ENCODE assay signal across 9 cellular contexts in the genomic region with DNA sequence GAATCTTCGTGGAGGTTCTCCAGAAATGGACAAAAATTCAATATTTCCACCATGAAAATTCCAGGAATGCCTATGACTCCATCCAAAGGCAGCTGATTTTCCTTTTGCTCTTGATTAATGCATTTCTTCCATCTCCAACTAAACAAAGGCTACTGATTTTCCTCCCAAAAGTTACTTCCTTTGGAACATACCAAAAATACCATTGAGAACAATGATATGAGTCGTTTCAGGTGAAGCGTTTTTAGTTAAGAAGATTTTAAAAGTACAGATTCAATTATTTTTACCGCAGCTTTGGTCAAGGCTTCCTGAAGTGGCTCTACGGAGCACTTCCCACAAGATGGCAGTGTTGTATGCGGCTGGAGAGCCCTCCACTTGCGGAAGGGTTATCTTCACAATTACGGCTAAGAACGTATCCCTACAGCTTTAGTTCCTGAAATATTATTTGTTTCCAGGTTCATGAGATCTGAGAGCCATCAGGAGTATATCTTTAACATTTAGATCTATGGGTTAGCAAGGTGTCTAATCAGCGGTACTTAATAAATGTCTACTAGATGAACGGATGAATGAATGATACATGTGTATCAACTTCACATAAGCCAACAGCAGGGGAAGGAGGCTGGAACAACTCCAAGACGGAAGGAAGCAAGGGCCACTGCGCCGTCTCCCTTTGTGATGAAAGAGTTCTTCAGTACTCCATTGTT. TPM values are rescaled to one million over a fixed set of nuclear protein-coding genes. Genes with fewer than 3 reads are reported as not detected.
DNase-seq lines count a peak whose midpoint lies in the region; ATAC-seq and TF ChIP-seq lines count a peak whose summit lies in the region.
"Had no signal": no experiment of that assay in that cellular context is flagged by ENCODE, and none has a peak within 500 bp of the region (broad histone marks: within the 10 kb centered on the region; RNA-seq: fewer than 3 reads in every experiment).

No MANE protein-coding gene starts in this region.

- no peaks in the 10 kb centered on the region for H3K36me3 ChIP-seq in endodermal cell (ENCODE audit: control insufficient read depth, insufficient read depth, low read length)

- ATAC-seq in activated CD4-positive, alpha-beta T cell treated with anti-CD3 and anti-CD28 coated beads for 36 hours, result no peak
- peak; percentile 67 for ATAC-seq in memory B cell (ENCODE audit: low read depth)
- ATAC-seq in GM21717 (IDR thresholded peaks at IDR 0.05; ENCODE audit: unreplicated experiment), result no peak

- POLR2A ChIA-PET in activated CD4-positive, alpha-beta T cell treated with anti-CD3 and anti-CD28 coated beads for 36 hours (lab: Charles Lee), result no interaction called here

- no peaks in the 10 kb centered on the region for H3K9me3 Mint-ChIP-seq in activated CD4-positive, alpha-beta T cell treated with anti-CD3 and anti-CD28 coated beads for 36 hours (ENCODE audit: low read depth)
- H3K9me3 Mint-ChIP-seq in endodermal cell, result no peaks in the 10 kb centered on the region
- no peaks in the 10 kb centered on the region for H3K9me3 Mint-ChIP-seq in memory B cell
- H3K9me3 Mint-ChIP-seq: stimulated activated naive CD8-positive, alpha-beta T cell treated with anti-CD3 and anti-CD28 coated beads, Interleukin-15, Interleukin-2, amounts not matched to agents 100 ng/mL and 50 ng/mL, for 24 hours had no signal

- H3K4me3 Mint-ChIP-seq in activated CD4-positive, alpha-beta T cell treated with anti-CD3 and anti-CD28 coated beads for 36 hours, result no peak overlapping the region
- H3K4me3 Mint-ChIP-seq in endodermal cell, result no peak overlapping the region
- peak overlapping the region; percentile 21 for H3K4me3 Mint-ChIP-seq in memory B cell
- H3K4me3 Mint-ChIP-seq: stimulated activated naive CD8-positive, alpha-beta T cell treated with anti-CD3 and anti-CD28 coated beads, Interleukin-15, Interleukin-2, amounts not matched to agents 100 ng/mL and 50 ng/mL, for 24 hours had no signal

- no peak overlapping the region for H3K27ac ChIP-seq in endodermal cell (ENCODE audit: low read depth, low read length)

- no peaks in the 10 kb centered on the region for H3K9me3 ChIP-seq in endodermal cell (ENCODE audit: control insufficient read depth, low read length)

- H3K4me1 Mint-ChIP-seq in activated CD4-positive, alpha-beta T cell treated with anti-CD3 and anti-CD28 coated beads for 36 hours, result peaks cover 2% of the 10 kb centered on the region
- H3K4me1 Mint-ChIP-seq in endodermal cell (peaks cover 15% of the 10 kb centered on the region), memory B cell (peaks cover 10% of the 10 kb centered on the region)

- H3K27me3 ChIP-seq in endodermal cell (ENCODE audit: control insufficient read depth, insufficient read depth, low read length, poor library complexity, severe bottlenecking), result no peaks in the 10 kb centered on the region

- H3K9ac ChIP-seq in endodermal cell (ENCODE audit: extremely low read depth, low read length, poor library complexity, severe bottlenecking), result no peak overlapping the region

- H3K4me1 ChIP-seq in endodermal cell (ENCODE audit: control insufficient read depth, insufficient read depth, low read length), result no peaks in the 10 kb centered on the region

- TF ChIP-seq CTCF in GM12872 (IDR thresholded peaks at IDR 0.05; ENCODE audit: insufficient read depth, low read depth, low read length) (peak; percentile 76), endodermal cell (conservative IDR thresholded peaks at IDR 0.05) (peak; percentile 95)

- CTCF ChIA-PET in activated CD4-positive, alpha-beta T cell treated with anti-CD3 and anti-CD28 coated beads for 36 hours (lab: Charles Lee), result interaction anchor here (0.6 to 8.4 kb wide), 29 partner anchors 9 to 1083 kb away, joined by 3 to 299 read pairs (median 4); partner anchors contain the start of gene ARSB

- no peak overlapping the region for H3K4me3 ChIP-seq in endodermal cell (ENCODE audit: low read length)

- WGBS in endodermal cell (ENCODE audit: insufficient coverage in 1 of 2, insufficient read length in 1 of 2), 2 experiments, result 28 to 34% methylated on average over 12 to 14 of the region's 14 CpGs

- H3K36me3 Mint-ChIP-seq in activated CD4-positive, alpha-beta T cell treated with anti-CD3 and anti-CD28 coated beads for 36 hours (ENCODE audit: low read depth), result no peaks in the 10 kb centered on the region
- H3K36me3 Mint-ChIP-seq in endodermal cell (ENCODE audit: low read depth) (no peaks in the 10 kb centered on the region), memory B cell (no peaks in the 10 kb centered on the region)

- intact Hi-C loops in activated CD4-positive, alpha-beta T cell treated with anti-CD3 and anti-CD28 coated beads for 36 hours (cut with DNase I, micrococcal nuclease), result loop anchor here (1.0 to 5.0 kb wide), 5 partner anchors 112 to 1062 kb away; no protein-coding TSS in a partner anchor

- no peak overlapping the region for H3K27ac Mint-ChIP-seq in activated CD4-positive, alpha-beta T cell treated with anti-CD3 and anti-CD28 coated beads for 36 hours
- H3K27ac Mint-ChIP-seq in endodermal cell, result peak overlapping the region; percentile 3
- no peak overlapping the region for H3K27ac Mint-ChIP-seq in memory B cell
- H3K27ac Mint-ChIP-seq: stimulated activated naive CD8-positive, alpha-beta T cell treated with anti-CD3 and anti-CD28 coated beads, Interleukin-15, Interleukin-2, amounts not matched to agents 100 ng/mL and 50 ng/mL, for 24 hours had no signal

- H3K27me3 Mint-ChIP-seq in activated CD4-positive, alpha-beta T cell treated with anti-CD3 and anti-CD28 coated beads for 36 hours, result peaks cover 33% of the 10 kb centered on the region
- H3K27me3 Mint-ChIP-seq in endodermal cell (ENCODE audit: insufficient read depth), result peaks cover 8% of the 10 kb centered on the region
- H3K27me3 Mint-ChIP-seq in memory B cell, result peaks cover 11% of the 10 kb centered on the region

- DNase-seq in AG08395 (ENCODE audit: low spot score) (peak; percentile 70), NCI-H2029 (lab: John Stamatoyannopoulos, UW) (peak; percentile 17), endodermal cell (peak; percentile 84), memory B cell (ENCODE audit: low spot score in 2 of 2) (peak; percentile 10 to 25)
- peak; percentile 70 for DNase-seq in activated CD4-positive, alpha-beta T cell treated with anti-CD3 and anti-CD28 coated beads for 36 hours
- DNase-seq in stimulated activated CD8-positive, alpha-beta memory T cell treated with anti-CD3 and anti-CD28 coated beads, Interleukin-7, amount 100 ng/mL, for 48 hours (ENCODE audit: extremely low read depth in 1 of 2, low read depth in 1 of 2), result peak; percentile 8 to 12

RNA-seq across cellular contexts. Expression of gene ARSB, which starts 35.9 kb away (rescaled TPM):
- total RNA-seq in activated CD4-positive, alpha-beta T cell treated with anti-CD3 and anti-CD28 coated beads for 36 hours, result 1 to 10 TPM; 7.6 to 8.0 TPM
- total RNA-seq in endodermal cell, result 10 to 100 TPM; 28.1 TPM
- 11.4 TPM for polyA plus RNA-seq in endodermal cell (2013, experiment 1 of 2)
- 12.8 TPM for polyA plus RNA-seq in endodermal cell (2013, experiment 2 of 2)

RNA-seq across cellular contexts. Expression of gene DMGDH, which starts 48.5 kb away (rescaled TPM):
- total RNA-seq in activated CD4-positive, alpha-beta T cell treated with anti-CD3 and anti-CD28 coated beads for 36 hours, result under 1 TPM; 0.50 to 0.86 TPM
- total RNA-seq in endodermal cell, result 1 to 10 TPM in 1 of 2 donors, under 1 TPM in 1; 0.73 to 4.7 TPM
- polyA plus RNA-seq in endodermal cell (2013, experiment 1 of 2), result 1.3 TPM
- 0.17 TPM for polyA plus RNA-seq in endodermal cell (2013, experiment 2 of 2)

RNA-seq across cellular contexts. Expression of gene BHMT2, which starts 48.6 kb away (rescaled TPM):
- not detected for total RNA-seq in activated CD4-positive, alpha-beta T cell treated with anti-CD3 and anti-CD28 coated beads for 36 hours
- total RNA-seq in endodermal cell, result under 1 TPM in 1 of 2 donors, not detected in 1; 0.46 TPM
- polyA plus RNA-seq in endodermal cell (2013, experiment 1 of 2), result not detected
- polyA plus RNA-seq in endodermal cell (2013, experiment 2 of 2), result not detected

Comparison
In these comparisons a context has a peak if more than half of its experiments do, and no peak if none do; other contexts are left out.
1. DNase-seq: peak in every context shown above with its lines; median percentile 84 in endodermal cell; 70 in AG08395; 70 in activated CD4-positive, alpha-beta T cell treated with anti-CD3 and anti-CD28 coated beads for 36 hours; 18 in memory B cell; 17 in NCI-H2029; 10 in stimulated activated CD8-positive, alpha-beta memory T cell treated with anti-CD3 and anti-CD28 coated beads, Interleukin-7, amount 100 ng/mL, for 48 hours.